ENCODE assay signal across 22 cellular contexts in the genomic region with DNA sequence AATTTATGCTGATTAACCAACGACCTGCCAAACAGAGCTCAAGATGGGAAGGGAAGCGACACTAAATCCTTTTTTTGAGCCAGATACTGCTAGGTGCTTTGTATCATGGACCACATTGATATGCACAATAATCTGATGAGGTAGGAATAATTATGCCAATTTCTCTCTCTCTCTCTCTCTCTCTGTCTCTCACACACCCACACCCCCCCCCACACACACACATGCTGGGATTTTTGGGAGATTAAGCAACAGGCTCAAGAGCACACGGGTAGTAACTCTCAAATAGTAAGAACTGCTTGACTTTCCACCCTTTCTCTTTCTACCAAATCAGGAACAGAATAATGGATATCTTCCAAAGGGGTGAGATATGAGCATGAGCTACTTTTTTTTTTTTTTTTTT.
"Had no signal": no experiment of that assay in that cellular context is flagged by ENCODE, and none has a peak within 500 bp of the region (broad histone marks: within the 10 kb centered on the region; RNA-seq: fewer than 3 reads in every experiment).

No MANE protein-coding gene starts in this region.

- H3K4me1 ChIP-seq: colonic mucosa, esophagus squamous epithelium, gastrocnemius medialis, heart left ventricle, left lung, lower lobe of right lung had no signal

- H3K9me3 ChIP-seq: colonic mucosa, esophagus squamous epithelium, gastrocnemius medialis, heart left ventricle, left lung, lower lobe of right lung, mucosa of descending colon had no signal

- ATAC-seq: effector memory CD8-positive, alpha-beta T cell; esophagus mucosa; gastrocnemius medialis; heart left ventricle; left cardiac atrium; left lung; left ventricle myocardium superior; lower lobe of right lung; mucosa of descending colon had no signal

- DNase-seq: colonic mucosa; cortex of kidney; effector CD8-positive, alpha-beta T cell; effector memory CD8-positive, alpha-beta T cell; endodermal cell; erythroblast; esophagus squamous epithelium; foreskin fibroblast; foreskin melanocyte; gastrocnemius medialis; glutamatergic neuron; heart left ventricle; hippocampal formation; left cardiac atrium; left lung; left ventricle myocardium superior; lower lobe of right lung; mesenchymal stem cell; mucosa of descending colon; naive B cell had no signal

- H3K27ac ChIP-seq: colonic mucosa, epithelial cell of prostate, esophagus squamous epithelium, gastrocnemius medialis, heart left ventricle, left lung, lower lobe of right lung had no signal

- H3K36me3 ChIP-seq: colonic mucosa, esophagus squamous epithelium, gastrocnemius medialis, heart left ventricle, left lung, lower lobe of right lung had no signal

- H3K4me3 ChIP-seq: colonic mucosa, esophagus squamous epithelium, gastrocnemius medialis, heart left ventricle, left lung, lower lobe of right lung, mucosa of descending colon had no signal
